In genomic region chr19:13731147-13731964, GRCh38 we compare ENCODE assay signal across 8 cellular contexts. TPM values are rescaled to one million over a fixed set of nuclear protein-coding genes. Genes with fewer than 3 reads are reported as not detected.
DNase-seq lines count a peak whose midpoint lies in the region; ATAC-seq, FAIRE-seq and TF ChIP-seq lines count a peak whose summit lies in the region.

No MANE protein-coding gene starts in this region.

- no peaks in the 10 kb centered on the region for H4K20me1 ChIP-seq in SU-DHL-6 (ENCODE audit: low read depth, low read length)

- no peaks in the 10 kb centered on the region for H3K27me3 ChIP-seq in SU-DHL-6 (ENCODE audit: low read length)
- no peaks in the 10 kb centered on the region for H3K27me3 ChIP-seq in adipocyte (replicated peaks; ENCODE audit: control insufficient read depth, insufficient read depth, low read length)
- H3K27me3 ChIP-seq in cardiac muscle cell, result no peaks in the 10 kb centered on the region
- no peaks in the 10 kb centered on the region for H3K27me3 ChIP-seq in pancreas
- H3K27me3 ChIP-seq in tibial artery, result no peaks in the 10 kb centered on the region

- H3K9me2 ChIP-seq in SU-DHL-6 (replicated peaks; ENCODE audit: insufficient read depth, low read length), result no peaks in the 10 kb centered on the region

- peak; percentile 87 to 99 (median 97) for DNase-seq in NCI-H1417 (lab: John Stamatoyannopoulos, UW)
- DNase-seq in adipocyte (ENCODE audit: low read depth), result peak; percentile 98
- peak; percentile 96 to 97 for DNase-seq in cardiac muscle cell (ENCODE audit: low read depth in 1 of 2, low spot score in 1 of 2)
- DNase-seq in pancreas, result peak; percentile 91 to 99 (median 96)
- peak; percentile 93 to 96 for DNase-seq in tibial artery

- peak overlapping the region; percentile 92 for H2AFZ ChIP-seq in SU-DHL-6 (ENCODE audit: low read depth, low read length, severe bottlenecking)

- H3K36me3 ChIP-seq in SU-DHL-6 (ENCODE audit: low read length) (no peaks in the 10 kb centered on the region), adipocyte (ENCODE audit: control insufficient read depth, insufficient read depth, low read length, severe bottlenecking) (no peaks in the 10 kb centered on the region), cardiac muscle cell (no peaks in the 10 kb centered on the region), pancreas (no peaks in the 10 kb centered on the region), tibial artery (no peaks in the 10 kb centered on the region)

- intact Hi-C loops in pancreas (cut with DNase I), result no loop called here
- intact Hi-C loops in tibial artery (cut with DNase I; ENCODE audit: low total_unique reads), result no loop called here

- H3K9me3 ChIP-seq in SU-DHL-6 (ENCODE audit: insufficient read depth, low read length) (no peaks in the 10 kb centered on the region), adipocyte (ENCODE audit: control insufficient read depth, low read length) (no peaks in the 10 kb centered on the region), cardiac muscle cell (ENCODE audit: low read depth) (no peaks in the 10 kb centered on the region), pancreas (no peaks in the 10 kb centered on the region), tibial artery (no peaks in the 10 kb centered on the region)

- no peak for FAIRE-seq in pancreas (lab: Jason Lieb, UNC)

- no peaks in the 10 kb centered on the region for H3K79me2 ChIP-seq in SU-DHL-6 (ENCODE audit: insufficient read depth, low read length)

- WGBS in pancreas, 2 donors, result 1% methylated on average over 39 of the region's 39 CpGs

- H3F3A ChIP-seq in SU-DHL-6 (ENCODE audit: insufficient read depth), result 0 out of 2 replicates have a peak, but pooled peaks cover 4% of the 10 kb centered on the region

- peak overlapping the region; percentile 81 for H3K9ac ChIP-seq in SU-DHL-6 (ENCODE audit: low read length)
- H3K9ac ChIP-seq in adipocyte (ENCODE audit: low read length), result peak overlapping the region; percentile 100

- H3K4me3 ChIP-seq in SU-DHL-6 (ENCODE audit: insufficient read depth, low read length, poor library complexity, severe bottlenecking) (peak overlapping the region; percentile 85), adipocyte (ENCODE audit: low read length) (peak overlapping the region; percentile 96), cardiac muscle cell (peak overlapping the region; percentile 51), pancreas (peak overlapping the region in 3 of 4 donors; percentile 33 to 55 (median 46)), tibial artery (peak overlapping the region; percentile 50 to 64)

- ATAC-seq in HG02678 (IDR thresholded peaks at IDR 0.05; ENCODE audit: unreplicated experiment), result peak; percentile 98
- ATAC-seq in pancreas, result peak; percentile 99 to 100 (median 100)

- peak; percentile 77 for TF ChIP-seq POLR2A in GM10847 (IDR thresholded peaks at IDR 0.05; ENCODE audit: extremely low read depth, insufficient read length)

- no peak for TF ChIP-seq CTCF in SU-DHL-6 (IDR thresholded peaks at IDR 0.05; ENCODE audit: insufficient read depth, low read length, poor library complexity, severe bottlenecking)
- TF ChIP-seq CTCF in cardiac muscle cell (IDR thresholded peaks at IDR 0.05; ENCODE audit: low read depth, low read length), result no peak
- no peak for TF ChIP-seq CTCF in pancreas (IDR thresholded peaks at IDR 0.05)
- no peak for TF ChIP-seq CTCF in tibial artery (IDR thresholded peaks at IDR 0.05)

- peak overlapping the region; percentile 96 for H3K4me2 ChIP-seq in SU-DHL-6 (ENCODE audit: low read depth, low read length, poor library complexity, severe bottlenecking)

- H3K27ac ChIP-seq in SU-DHL-6 (ENCODE audit: low read depth, low read length) (peak overlapping the region; percentile 34), cardiac muscle cell (no peak overlapping the region), pancreas (peak overlapping the region; percentile 52 to 79 (median 66)), tibial artery (peak overlapping the region; percentile 94)

- H3K4me1 ChIP-seq in adipocyte (ENCODE audit: control insufficient read depth, insufficient read depth, low read length) (peaks cover 32% of the 10 kb centered on the region), cardiac muscle cell (ENCODE audit: low read depth) (no peaks in the 10 kb centered on the region), pancreas (peaks cover 0 to 9% (median 7%) of the 10 kb centered on the region in 3 donors), tibial artery (peaks cover 0 to 45% (median 27%) of the 10 kb centered on the region in 4 donors)

RNA-seq across cellular contexts. Expression of gene MRI1, which starts 33.0 kb away (rescaled TPM):
- 79.8 and 92.4 TPM in 2 replicates for total RNA-seq in cardiac muscle cell
- 24.8 and 25.8 TPM in 2 replicates for polyA plus RNA-seq in cardiac muscle cell
- 10 to 100 TPM; 14.4 to 21.4 (median 16.1) TPM for total RNA-seq in pancreas
- polyA plus RNA-seq in pancreas, result 10 to 100 TPM; 21.6 to 35.1 TPM

RNA-seq across cellular contexts. Expression of gene C19orf53, which starts 42.9 kb away (rescaled TPM):
- 276 and 280 TPM in 2 replicates for total RNA-seq in cardiac muscle cell
- polyA plus RNA-seq in cardiac muscle cell, result 242 and 245 TPM in 2 replicates
- 10 to 100 TPM; 18.9 to 37.8 (median 29.0) TPM for total RNA-seq in pancreas
- polyA plus RNA-seq in pancreas, result 10 to 100 TPM; 91.2 to 99.0 TPM

Comparison
In these comparisons a context has a peak if more than half of its experiments do, and no peak if none do; other contexts are left out.
1. H3K4me3 ChIP-seq: peak in every context shown above with its lines; median percentile 96 in adipocyte; 85 in SU-DHL-6; 57 in tibial artery; 51 in cardiac muscle cell; 46 in pancreas.